10 cellular contexts compared by ENCODE assay signal in the genomic region with DNA sequence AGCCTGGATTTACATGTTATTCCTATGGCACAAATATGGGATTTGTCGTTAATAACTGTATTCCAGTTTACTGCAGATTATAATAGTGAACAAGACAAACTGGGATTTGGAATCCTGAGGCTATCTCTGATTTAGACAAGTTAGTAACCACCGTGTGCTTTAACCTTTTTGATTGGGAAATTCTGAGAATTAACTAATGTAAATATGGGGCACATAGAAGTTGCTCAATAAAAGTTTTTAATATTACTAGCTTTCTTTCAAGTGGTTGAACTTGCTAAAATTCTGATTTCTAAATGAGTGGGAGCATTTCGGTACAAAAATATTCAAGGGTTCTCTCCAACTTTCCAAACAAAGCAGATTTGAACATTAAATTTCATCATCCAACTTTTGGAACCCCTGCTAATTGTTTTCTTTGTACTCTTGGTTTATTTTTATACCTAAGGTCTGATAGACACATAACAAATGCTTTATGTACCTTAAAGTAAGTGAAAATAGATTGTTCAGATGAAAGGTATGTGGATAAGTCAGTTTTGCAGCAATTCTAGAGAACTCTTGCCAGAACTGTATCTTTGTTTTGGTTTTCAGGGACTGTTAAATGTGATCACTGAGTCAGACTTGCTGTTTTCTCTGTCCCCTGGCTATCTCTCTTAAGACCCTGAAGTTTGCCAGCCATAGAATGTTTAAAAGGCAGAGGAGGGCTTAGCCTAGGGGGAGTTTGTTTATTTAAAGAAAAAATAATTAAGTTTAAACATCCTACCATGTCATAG. TPM values are rescaled to one million over a fixed set of nuclear protein-coding genes. Genes with fewer than 3 reads are reported as not detected.
DNase-seq lines count a peak whose midpoint lies in the region; ATAC-seq and TF ChIP-seq lines count a peak whose summit lies in the region.
"Had no signal": no experiment of that assay in that cellular context is flagged by ENCODE, and none has a peak within 500 bp of the region (broad histone marks: within the 10 kb centered on the region; RNA-seq: fewer than 3 reads in every experiment).

No MANE protein-coding gene starts in this region.

- intact Hi-C loops in prostate gland (cut with DNase I) = no loop called here

- peak overlapping the region; percentile 23 to 42 for H3K27ac ChIP-seq in prostate gland
- H3K27ac ChIP-seq in tibial nerve = peak overlapping the region in 2 of 4 donors; percentile 44 to 56

- TF ChIP-seq POLR2A in prostate gland (IDR thresholded peaks at IDR 0.05) = no peak
- TF ChIP-seq POLR2A in tibial nerve (IDR thresholded peaks at IDR 0.05) = no peak

- 53% methylated on average over 3 of the region's 3 CpGs for WGBS in prostate gland
- WGBS in tibial nerve, 2 donors = 74 to 79% methylated on average over 3 of the region's 3 CpGs

- H3K4me3 ChIP-seq in epithelial cell of proximal tubule (ENCODE audit: low read depth, low read length) (no peak overlapping the region), prostate gland (no peak overlapping the region), tibial nerve (no peak overlapping the region)

- H3K4me1 ChIP-seq in prostate gland (replicated peaks) (no peaks in the 10 kb centered on the region), tibial nerve (peaks cover 0 to 25% (median 0%) of the 10 kb centered on the region in 4 donors)

- TF ChIP-seq CTCF in epithelial cell of proximal tubule (conservative IDR thresholded peaks at IDR 0.05; ENCODE audit: low read depth, low read length) (no peak), prostate gland (IDR thresholded peaks at IDR 0.05) (no peak), tibial nerve (IDR thresholded peaks at IDR 0.05) (no peak)

- TF ChIP-seq EP300 in tibial nerve (IDR thresholded peaks at IDR 0.05) = no peak

- no peaks in the 10 kb centered on the region for H3K9me3 ChIP-seq in prostate gland
- peaks cover 0 to 14% (median 3%) of the 10 kb centered on the region in 4 donors for H3K9me3 ChIP-seq in tibial nerve

- DNase-seq in EH (ENCODE audit: low read depth) (peak; percentile 82), RPMI7951 (ENCODE audit: low read depth) (peak; percentile 16), epithelial cell of proximal tubule (ENCODE audit: low read depth) (peak; percentile 53), prostate gland (ENCODE audit: low spot score) (no peak), T-helper 1 cell (no peak), tibial nerve (ENCODE audit: low spot score in 2 of 2) (no peak)
- DNase-seq: DND-41, NCI-H2107 had no signal

- ATAC-seq in GM21367 (IDR thresholded peaks at IDR 0.05; ENCODE audit: unreplicated experiment) (no peak), GM19328 (IDR thresholded peaks at IDR 0.05; ENCODE audit: unreplicated experiment) (no peak)

- H3K36me3 ChIP-seq in prostate gland = no peaks in the 10 kb centered on the region
- H3K36me3 ChIP-seq in tibial nerve = peaks cover 0 to 18% (median 0%) of the 10 kb centered on the region in 3 donors

- no peaks in the 10 kb centered on the region for H3K27me3 ChIP-seq in prostate gland (replicated peaks; ENCODE audit: insufficient read depth)
- no peaks in the 10 kb centered on the region for H3K27me3 ChIP-seq in tibial nerve

RNA-seq across cellular contexts. Expression of a gene that starts 57.5 kb away (rescaled TPM):
- 23.6 and 40.0 TPM in 2 replicates for total RNA-seq in RPMI7951 (2014; rRNA removed; shearing (Covaris generic))
- total RNA-seq in epithelial cell of proximal tubule = 14.0 and 28.9 TPM in 2 replicates
- total RNA-seq in prostate gland = 10 to 100 TPM; 39.5 to 65.6 TPM
- 100 to 1,000 TPM in 1 of 4 donors, 10 to 100 TPM in 3; 51.7 to 113 (median 66.4) TPM for total RNA-seq in tibial nerve

RNA-seq across cellular contexts. Expression of a gene that starts 57.6 kb away (rescaled TPM):
- total RNA-seq in RPMI7951 (2014; rRNA removed; shearing (Covaris generic)) = 315 and 356 TPM in 2 replicates
- 279 and 426 TPM in 2 replicates for total RNA-seq in epithelial cell of proximal tubule
- 100 to 1,000 TPM in 1 of 2 donors, 10 to 100 TPM in 1; 86.7 to 116 TPM for total RNA-seq in prostate gland
- total RNA-seq in tibial nerve = 100 to 1,000 TPM in 1 of 4 donors, 10 to 100 TPM in 3; 57.7 to 108 (median 72.7) TPM

Comparison
In these comparisons a context has a peak if more than half of its experiments do, and no peak if none do; other contexts are left out.
1. DNase-seq: peak in EH (single experiment), RPMI7951 (single experiment) and epithelial cell of proximal tubule (single experiment); none in prostate gland (single experiment), T-helper 1 cell (0 of 5) and tibial nerve (0 of 2).